11 cellular contexts compared by ENCODE assay signal in genomic region chr9:16869140-16869903, GRCh38. TPM values are rescaled to one million over a fixed set of nuclear protein-coding genes. Genes with fewer than 3 reads are reported as not detected.
DNase-seq lines count a peak whose midpoint lies in the region; ATAC-seq, FAIRE-seq and TF ChIP-seq lines count a peak whose summit lies in the region.
"Had no signal": no experiment of that assay in that cellular context is flagged by ENCODE, and none has a peak within 500 bp of the region (broad histone marks: within the 10 kb centered on the region; RNA-seq: fewer than 3 reads in every experiment).

No MANE protein-coding gene starts in this region.

- no peak for TF ChIP-seq EP300 in H1 (IDR thresholded peaks at IDR 0.05; ENCODE audit: borderline replicate concordance in 1 of 2, low read depth in 2 of 2, low read length in 2 of 2)

- H3K79me1 ChIP-seq in H1 (ENCODE audit: low read depth, low read length): 0 out of 2 replicates have a peak, but pooled peaks cover 2% of the 10 kb centered on the region

- no peak for TF ChIP-seq RAD21 in H1 (IDR thresholded peaks at IDR 0.05 in 1 of 2, conservative IDR thresholded peaks at IDR 0.05 in 1 of 2; ENCODE audit: low read depth in 2 of 2, low read length in 2 of 2)

- H3K27ac ChIP-seq in H1 (ENCODE audit: low read depth, low read length): no peak overlapping the region
- peak overlapping the region; percentile 73 to 75 for H3K27ac ChIP-seq in mucosa of rectum (ENCODE audit: low read depth in 2 of 2, low read length in 2 of 2)
- H3K27ac ChIP-seq in RWPE1: no peak overlapping the region
- H3K27ac ChIP-seq: epithelial cell of prostate had no signal

- H2BK20ac ChIP-seq in H1 (ENCODE audit: low read length): no peak overlapping the region

- H3K4me3 ChIP-seq in H1 (ENCODE audit: extremely low read depth in 1 of 4, insufficient read depth in 2 of 4, low read depth in 3 of 4, low read length in 4 of 4) (peak overlapping the region; percentile 79 to 99 (median 90)), mucosa of rectum (ENCODE audit: low read length in 2 of 2) (peak overlapping the region; percentile 40 to 69), lower leg skin (ENCODE audit: low read depth, poor library complexity, severe bottlenecking) (no peak overlapping the region)

- peak overlapping the region; percentile 86 to 99 for H3K4me2 ChIP-seq in H1 (ENCODE audit: insufficient read depth in 1 of 2, low read depth in 2 of 2, low read length in 2 of 2)

- CTCF ChIA-PET in H1 (lab: Charles Lee; ENCODE audit: partially characterized antibody): no interaction called here
- CTCF ChIA-PET in RWPE1 (lab: Yijun Ruan, JAX): interaction anchor here (0.6 kb wide), 1 partner anchor 54 kb away, joined by 4 read pairs; no protein-coding TSS in a partner anchor

- H3K79me2 ChIP-seq in H1 (ENCODE audit: control insufficient read depth in 1 of 2, insufficient read depth in 2 of 2, low read length in 2 of 2): peaks cover 0 to 56% of the 10 kb centered on the region in 2 experiments; a peak in 3 of 4 replicates

- H3K27ac Mint-ChIP-seq in stimulated activated naive CD8-positive, alpha-beta T cell treated with anti-CD3 and anti-CD28 coated beads, Interleukin-15, Interleukin-2, amounts not matched to agents 100 ng/mL and 50 ng/mL, for 24 hours: no peak overlapping the region
- no peak overlapping the region for H3K27ac Mint-ChIP-seq in stimulated activated naive CD8-positive, alpha-beta T cell treated with anti-CD3 and anti-CD28 coated beads, Interleukin-15, amount 100 ng/mL, for 72 hours

- H3K27me3 Mint-ChIP-seq in stimulated activated naive CD8-positive, alpha-beta T cell treated with anti-CD3 and anti-CD28 coated beads, Interleukin-15, Interleukin-2, amounts not matched to agents 100 ng/mL and 50 ng/mL, for 24 hours: peaks cover 63% of the 10 kb centered on the region
- peaks cover 68% of the 10 kb centered on the region for H3K27me3 Mint-ChIP-seq in stimulated activated naive CD8-positive, alpha-beta T cell treated with anti-CD3 and anti-CD28 coated beads, Interleukin-15, amount 100 ng/mL, for 72 hours

- no peak overlapping the region for H4K5ac ChIP-seq in H1 (ENCODE audit: insufficient read length, low read depth, low read length)

- WGBS in H1 (ENCODE audit: extremely low coverage in 1 of 2, insufficient coverage in 1 of 2, insufficient read length in 1 of 2, insufficient replicate concordance in 2 of 2, low coverage in 1 of 2, low lambda C conversion rate in 2 of 2, missing lambda C conversion rate in 1 of 2), 2 experiments: 17% methylated on average over 20 of the region's 21 CpGs; no CpG with 5 or more reads in 1 of the 2 experiments
- 35 to 39% methylated on average over 21 of the region's 21 CpGs for WGBS in lower leg skin, 2 donors

- H3K36me3 Mint-ChIP-seq in stimulated activated naive CD8-positive, alpha-beta T cell treated with anti-CD3 and anti-CD28 coated beads, Interleukin-15, Interleukin-2, amounts not matched to agents 100 ng/mL and 50 ng/mL, for 24 hours (ENCODE audit: low read depth): no peaks in the 10 kb centered on the region

- no peak overlapping the region for H2AK5ac ChIP-seq in H1 (ENCODE audit: low read depth, low read length)

- no peak overlapping the region for H3K4ac ChIP-seq in H1 (replicated peaks; ENCODE audit: insufficient read length, low read depth, low read length)

- no peak for ATAC-seq in stimulated activated naive CD8-positive, alpha-beta T cell treated with anti-CD3 and anti-CD28 coated beads, Interleukin-15, amount 100 ng/mL, for 72 hours

- TF ChIP-seq POLR2A in H1 (IDR thresholded peaks at IDR 0.05; ENCODE audit: control extremely low read depth in 1 of 2, low read depth in 2 of 2, low read length in 2 of 2) (no peak; a peak in 1 of 3 replicates), lower leg skin (IDR thresholded peaks at IDR 0.05) (no peak)

- POLR2A ChIA-PET in H1 (lab: Charles Lee; ENCODE audit: partially characterized antibody): interaction anchor here (0.8 to 1.1 kb wide), 2 partner anchors 26 to 161 kb away, joined by 3 to 4 read pairs; no protein-coding TSS in a partner anchor
- POLR2A ChIA-PET in RWPE1 (lab: Yijun Ruan, JAX; ENCODE audit: low non-redundant PET): no interaction called here

- H2AFZ ChIP-seq in H1 (ENCODE audit: low read length): 0 out of 2 replicates have a peak overlapping the region, but pooled peaks have one; percentile 0

- H3K56ac ChIP-seq in H1 (replicated peaks; ENCODE audit: insufficient read length, low read depth, low read length): no peak overlapping the region

- no peak for DNase-seq in stimulated activated naive CD8-positive, alpha-beta T cell treated with anti-CD3 and anti-CD28 coated beads, Interleukin-15, amount 100 ng/mL, for 72 hours
- DNase-seq in H1 (ENCODE audit: low read depth in 1 of 2, low spot score in 2 of 2) (no peak), H4 (ENCODE audit: low spot score) (no peak), RWPE1 (ENCODE audit: low spot score) (no peak), lower leg skin (ENCODE audit: low spot score in 2 of 2) (no peak)
- no peak for DNase-seq in activated CD4-positive, CD25-positive, alpha-beta regulatory T cell treated with anti-CD3 and anti-CD28 coated beads, Interleukin-2, amount 50 U/mL, for 72 hours
- DNase-seq: stimulated activated naive CD4-positive, alpha-beta T cell treated with Interleukin-2 at 50 U/mL for 16 hours had no signal

- H3K18ac ChIP-seq in H1 (ENCODE audit: extremely low read depth, low read length): peak overlapping the region; percentile 42; the same call in 1 of the 2 replicates

- TF ChIP-seq CTCF in H1 (IDR thresholded peaks at IDR 0.05; ENCODE audit: control extremely low read depth in 1 of 3, insufficient read depth in 1 of 3, low read depth in 1 of 3, low read length in 3 of 3) (no peak), RWPE1 (conservative IDR thresholded peaks at IDR 0.05; ENCODE audit: low read depth) (no peak), lower leg skin (IDR thresholded peaks at IDR 0.05) (no peak)

- H3K27me3 ChIP-seq in H1 (replicated peaks in 1 of 4; ENCODE audit: control insufficient read depth in 3 of 4, extremely low read depth in 1 of 4, insufficient read depth in 3 of 4, low read length in 3 of 4) (no peaks in the 10 kb centered on the region), mucosa of rectum (ENCODE audit: control insufficient read depth in 2 of 2, insufficient read depth in 2 of 2, low read length in 2 of 2) (peaks cover 0 to 5% of the 10 kb centered on the region in 2 donors)

- no peak overlapping the region for H4K8ac ChIP-seq in H1 (ENCODE audit: extremely low read depth, insufficient read depth, low read length)

- H2BK5ac ChIP-seq in H1 (ENCODE audit: low read depth, low read length): no peak overlapping the region

- no peaks in the 10 kb centered on the region for H3K9me3 Mint-ChIP-seq in stimulated activated naive CD8-positive, alpha-beta T cell treated with anti-CD3 and anti-CD28 coated beads, Interleukin-15, Interleukin-2, amounts not matched to agents 100 ng/mL and 50 ng/mL, for 24 hours
- no peaks in the 10 kb centered on the region for H3K9me3 Mint-ChIP-seq in stimulated activated naive CD8-positive, alpha-beta T cell treated with anti-CD3 and anti-CD28 coated beads, Interleukin-15, amount 100 ng/mL, for 72 hours

- 0 out of 2 replicates have a peak overlapping the region, but pooled peaks have one; percentile 42 for H2BK12ac ChIP-seq in H1 (ENCODE audit: low read depth, low read length)

- peak overlapping the region; percentile 18 for H3K4me3 Mint-ChIP-seq in stimulated activated naive CD8-positive, alpha-beta T cell treated with anti-CD3 and anti-CD28 coated beads, Interleukin-15, Interleukin-2, amounts not matched to agents 100 ng/mL and 50 ng/mL, for 24 hours
- no peak overlapping the region for H3K4me3 Mint-ChIP-seq in stimulated activated naive CD8-positive, alpha-beta T cell treated with anti-CD3 and anti-CD28 coated beads, Interleukin-15, amount 100 ng/mL, for 72 hours

- no peak overlapping the region for H3K23ac ChIP-seq in H1 (ENCODE audit: insufficient read length)

- H3K4me1 Mint-ChIP-seq in stimulated activated naive CD8-positive, alpha-beta T cell treated with anti-CD3 and anti-CD28 coated beads, Interleukin-15, Interleukin-2, amounts not matched to agents 100 ng/mL and 50 ng/mL, for 24 hours (ENCODE audit: low read depth): peaks cover 9% of the 10 kb centered on the region
- peaks cover 12% of the 10 kb centered on the region for H3K4me1 Mint-ChIP-seq in stimulated activated naive CD8-positive, alpha-beta T cell treated with anti-CD3 and anti-CD28 coated beads, Interleukin-15, amount 100 ng/mL, for 72 hours

- H4K91ac ChIP-seq in H1 (replicated peaks; ENCODE audit: insufficient read length, low read length): no peak overlapping the region

- no peak overlapping the region for H2BK120ac ChIP-seq in H1 (replicated peaks; ENCODE audit: low read depth, low read length)

- H3K4me1 ChIP-seq in H1 (replicated peaks in 1 of 4; ENCODE audit: control insufficient read depth in 3 of 4, insufficient read depth in 4 of 4, low read length in 3 of 4): peaks cover 3 to 20% (median 11%) of the 10 kb centered on the region in 4 experiments; a peak in 5 of 7 replicates
- H3K4me1 ChIP-seq in mucosa of rectum (ENCODE audit: control insufficient read depth in 2 of 2, insufficient read depth in 2 of 2, low read length in 2 of 2): peaks cover 2% of the 10 kb centered on the region in 2 donors

- H3K14ac ChIP-seq in H1 (ENCODE audit: insufficient read length): no peak overlapping the region

- peaks cover 0 to 3% of the 10 kb centered on the region in 2 experiments for H4K20me1 ChIP-seq in H1 (replicated peaks in 1 of 2; ENCODE audit: control insufficient read depth in 1 of 2, insufficient read depth in 2 of 2, low read length in 2 of 2)

- peaks cover 6% of the 10 kb centered on the region; the same call in 1 of the 2 replicates for H3K23me2 ChIP-seq in H1 (ENCODE audit: low read depth, low read length)

- FAIRE-seq in H1 (lab: Jason Lieb, UNC): peak; percentile 42

- intact Hi-C loops in lower leg skin (cut with DNase I; ENCODE audit: low total_unique reads): no loop called here

- H3K36me3 ChIP-seq in H1 (ENCODE audit: control insufficient read depth in 2 of 4, insufficient read depth in 4 of 4, low read length in 3 of 4) (no peaks in the 10 kb centered on the region), mucosa of rectum (ENCODE audit: control insufficient read depth in 2 of 2, insufficient read depth in 2 of 2, low read length in 2 of 2) (no peaks in the 10 kb centered on the region)

- H2BK15ac ChIP-seq in H1 (ENCODE audit: low read length): no peak overlapping the region

- H3K9me3 ChIP-seq in H1 (ENCODE audit: insufficient read depth in 2 of 2, low read depth in 1 of 2, low read length in 1 of 2): no peaks in the 10 kb centered on the region
- H3K9me3 ChIP-seq in mucosa of rectum (ENCODE audit: control insufficient read depth in 2 of 2, low read length in 2 of 2): no peaks in the 10 kb centered on the region

- peak overlapping the region in 1 of 4 experiments; percentile 53; a peak in 3 of 7 replicates for H3K9ac ChIP-seq in H1 (replicated peaks in 1 of 4; ENCODE audit: extremely low read depth in 1 of 4, low read depth in 3 of 4, low read length in 3 of 4)
- H3K9ac ChIP-seq in mucosa of rectum (ENCODE audit: low read depth in 1 of 2, low read length in 2 of 2): no peak overlapping the region

RNA-seq across cellular contexts. Expression of gene BNC2, which starts 1.1 kb away (rescaled TPM):
- total RNA-seq in H1 (2021; fragmentation: NEBNext Ultra II Directional; extraction: Animal tissue kit (Norgen Biotek cat#: 25700)): 26.8 and 28.1 TPM in 2 replicates
- polyA plus RNA-seq in H1 (2011; rRNA removed): 11.3 and 16.0 TPM in 2 replicates
- polyA plus RNA-seq in H1 (2011; cell fraction: cytosol; rRNA removed): 15.0 TPM
- polyA plus RNA-seq in H1 (2011; cell fraction: nucleus; rRNA removed): 24.5 TPM
- polyA plus RNA-seq in H1 (2012, experiment 1 of 2): 13.5 to 21.7 TPM (median 16.4 TPM) in 4 replicates
- polyA plus RNA-seq in H1 (2012, experiment 2 of 2): 0.97 TPM
- polyA plus RNA-seq in H1 (2013, experiment 1 of 2): 3.9 TPM
- polyA plus RNA-seq in H1 (2013, experiment 2 of 2): 3.4 TPM
- 100 and 146 TPM in 2 replicates for polyA minus RNA-seq in H1 (2011; rRNA and poly(A)+ RNA removed)
- 19.4 TPM for polyA minus RNA-seq in H1 (2011; cell fraction: cytosol; rRNA and poly(A)+ RNA removed)
- 85.0 TPM for polyA minus RNA-seq in H1 (2011; cell fraction: nucleus; rRNA and poly(A)+ RNA removed)
- 1.2 and 2.7 TPM in 2 replicates for total RNA-seq in H4 (2014; rRNA removed; shearing (Covaris generic))
- 1 to 10 TPM; 1.7 to 8.5 (median 3.7) TPM for total RNA-seq in lower leg skin
- total RNA-seq: T-helper 2 cell treated with Interferon-gamma antibody and Interleukin-4, amounts not matched to agents 100 ng/mL and 5 ng/mL, for 36 hours had no signal

Comparison
In these comparisons a context has a peak if more than half of its experiments do, and no peak if none do; other contexts are left out.
1. H3K27ac ChIP-seq: peak in mucosa of rectum (2 of 2); none in H1 (single experiment) and RWPE1 (single experiment).